27 cellular contexts compared by ENCODE assay signal in the genomic region with DNA sequence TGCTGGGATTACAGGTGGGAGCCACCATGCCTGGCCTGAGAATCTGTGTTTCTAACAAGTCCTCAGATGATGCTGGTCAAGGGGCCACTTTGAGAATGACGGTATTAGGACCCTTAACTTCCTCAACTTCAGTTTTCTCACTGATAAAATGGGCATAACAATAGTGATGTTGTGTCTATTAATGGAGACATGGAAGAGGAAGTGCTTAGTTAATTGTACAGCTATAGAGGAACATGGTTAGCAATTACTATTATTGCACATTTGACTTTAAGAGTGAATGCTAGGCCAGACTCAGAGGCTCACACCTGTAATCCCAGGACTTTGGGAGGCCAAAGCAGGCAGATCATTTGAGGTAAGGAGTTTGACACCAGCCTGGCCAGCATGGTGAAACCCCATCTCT. TPM values are rescaled to one million over a fixed set of nuclear protein-coding genes. Genes with fewer than 3 reads are reported as not detected.
"Had no signal": no experiment of that assay in that cellular context is flagged by ENCODE, and none has a peak within 500 bp of the region (broad histone marks: within the 10 kb centered on the region; RNA-seq: fewer than 3 reads in every experiment).

No MANE protein-coding gene starts in this region.

- H3K9me3 Mint-ChIP-seq: IgD-negative memory B cell had no signal

- H3K27ac Mint-ChIP-seq: IgD-negative memory B cell, T-helper 17 cell had no signal

- H3K36me3 Mint-ChIP-seq: IgD-negative memory B cell had no signal

- H3K4me1 Mint-ChIP-seq: IgD-negative memory B cell had no signal

- DNase-seq: KBM-7, MG63, NCI-H1092, NCI-H1105 treated with DMSO at 0.1 percent for 48 hours, NCI-H1436, NCI-H187, NCI-H2029, NCI-H2081 treated with DMSO at 0.1 percent for 48 hours, NCI-H2171, NCI-H226, NCI-H446, NCI-H510A, NCI-H524 treated with DMSO at 0.1 percent for 48 hours, NCI-H69, NCI-H774, OCI-M1, PC-9, Peyer's patch, SHP77 treated with DMSO at 0.1 percent for 48 hours, SK-N-SH, T-helper 1 cell, T-helper 17 cell had no signal

- H3K4me3 Mint-ChIP-seq: IgD-negative memory B cell, T-helper 17 cell had no signal

- FAIRE-seq: HTR-8/SVneo had no signal

- H3K27me3 Mint-ChIP-seq: T-helper 17 cell had no signal

RNA-seq across cellular contexts. Expression of a gene that starts 12.7 kb away (rescaled TPM):
- total RNA-seq: PC-9, Peyer's patch, Right ventricle myocardium inferior, RPMI7951, SK-MEL-5, T-helper 17 cell had no signal
- polyA plus RNA-seq: IgD-negative memory B cell, SK-N-SH had no signal

RNA-seq across cellular contexts. Expression of a gene that starts 21.1 kb away (rescaled TPM):
- total RNA-seq: PC-9, Peyer's patch, Right ventricle myocardium inferior, RPMI7951, SK-MEL-5, T-helper 17 cell had no signal
- polyA plus RNA-seq: IgD-negative memory B cell, SK-N-SH had no signal

RNA-seq across cellular contexts. Expression of a gene that starts 28.4 kb away (rescaled TPM):
- total RNA-seq: Peyer's patch, Right ventricle myocardium inferior, RPMI7951, SK-MEL-5 had no signal
- polyA plus RNA-seq: SK-N-SH had no signal

RNA-seq across cellular contexts. Expression of a gene that starts 53.3 kb away (rescaled TPM):
- total RNA-seq: RPMI7951, SK-MEL-5 had no signal
- polyA plus RNA-seq: SK-N-SH had no signal
